Comparison of ENCODE assay signal across 20 cellular contexts in the genomic region with DNA sequence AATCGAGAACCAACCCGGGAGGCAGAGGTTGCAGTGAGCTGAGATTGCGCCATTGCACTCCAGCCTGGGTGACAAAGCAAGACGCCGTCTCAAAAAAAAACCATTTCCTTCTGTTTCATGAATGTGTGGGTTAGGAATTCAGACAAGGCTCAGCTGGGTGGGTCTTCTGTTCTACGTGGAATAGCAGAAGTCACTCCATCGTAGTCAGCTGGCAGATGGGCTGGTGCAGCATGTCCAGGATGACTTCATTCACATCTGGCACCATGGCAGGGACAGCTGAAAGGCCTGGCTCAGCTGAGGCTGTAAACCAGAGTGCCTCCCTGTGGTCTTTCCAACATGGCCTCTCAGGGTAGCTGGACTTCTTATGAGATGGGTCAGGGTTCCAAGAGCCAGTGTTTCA.
"Had no signal": no experiment of that assay in that cellular context is flagged by ENCODE, and none has a peak within 500 bp of the region (broad histone marks: within the 10 kb centered on the region; RNA-seq: fewer than 3 reads in every experiment).

No MANE protein-coding gene starts in this region.

- H3K4me3 Mint-ChIP-seq: activated CD4-positive, alpha-beta T cell treated with anti-CD3 and anti-CD28 coated beads, Interleukin-2, amount 10 ng/mL, durations not matched to agents 7 days and 5 days; activated naive CD8-positive, alpha-beta T cell; nephron had no signal

- H3K36me3 ChIP-seq: right atrium auricular region, transverse colon, vagina had no signal

- DNase-seq: activated CD4-positive, alpha-beta T cell treated with anti-CD3 and anti-CD28 coated beads, Interleukin-2, amount 10 ng/mL, durations not matched to agents 7 days and 5 days; activated CD4-positive, CD25-positive, alpha-beta regulatory T cell; activated CD8-positive, alpha-beta memory T cell treated with anti-CD3 and anti-CD28 coated beads, Interleukin-2, amount 50 U/mL, for 48 hours; activated gamma-delta T cell treated with Interleukin-2 at 50 U/mL for 16 hours; amniotic stem cell; body of pancreas; caudate nucleus; hippocampal formation; nucleus accumbens; small intestine; stimulated activated naive CD8-positive, alpha-beta T cell treated with anti-CD3 and anti-CD28 coated beads, Interleukin-15, Interleukin-2, amounts not matched to agents 100 U/mL and 50 U/mL, for 24 hours; transverse colon had no signal

- H3K27ac ChIP-seq: body of pancreas, right atrium auricular region, transverse colon, vagina had no signal

- H3K36me3 Mint-ChIP-seq: activated naive CD8-positive, alpha-beta T cell had no signal

- FAIRE-seq: colon, endometrium, small intestine, TTC549 had no signal

- H3K27me3 ChIP-seq: body of pancreas, right atrium auricular region, transverse colon, vagina had no signal

- H3K4me3 ChIP-seq: body of pancreas, right atrium auricular region, transverse colon, vagina had no signal

- H3K27me3 Mint-ChIP-seq: activated naive CD8-positive, alpha-beta T cell had no signal

- ATAC-seq: body of pancreas; stimulated activated naive CD8-positive, alpha-beta T cell treated with anti-CD3 and anti-CD28 coated beads, Interleukin-15, Interleukin-2, amounts not matched to agents 100 U/mL and 50 U/mL, for 24 hours had no signal

- H3K4me1 ChIP-seq: body of pancreas, right atrium auricular region, transverse colon, vagina had no signal

- H3K27ac Mint-ChIP-seq: activated CD4-positive, alpha-beta T cell treated with anti-CD3 and anti-CD28 coated beads, Interleukin-2, amount 10 ng/mL, durations not matched to agents 7 days and 5 days; activated naive CD8-positive, alpha-beta T cell; nephron; progenitor cell of endocrine pancreas had no signal

- H3K9me3 ChIP-seq: body of pancreas, right atrium auricular region, transverse colon, vagina had no signal
